ENCODE assay signal across 9 cellular contexts in genomic region chr17:32927724-32928526, GRCh38. TPM values are rescaled to one million over a fixed set of nuclear protein-coding genes. Genes with fewer than 3 reads are reported as not detected.
DNase-seq lines count a peak whose midpoint lies in the region; ATAC-seq and TF ChIP-seq lines count a peak whose summit lies in the region.
"Had no signal": no experiment of that assay in that cellular context is flagged by ENCODE, and none has a peak within 500 bp of the region (broad histone marks: within the 10 kb centered on the region; RNA-seq: fewer than 3 reads in every experiment).

A gene with protein sequence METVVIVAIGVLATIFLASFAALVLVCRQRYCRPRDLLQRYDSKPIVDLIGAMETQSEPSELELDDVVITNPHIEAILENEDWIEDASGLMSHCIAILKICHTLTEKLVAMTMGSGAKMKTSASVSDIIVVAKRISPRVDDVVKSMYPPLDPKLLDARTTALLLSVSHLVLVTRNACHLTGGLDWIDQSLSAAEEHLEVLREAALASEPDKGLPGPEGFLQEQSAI (plus strand): TSS chr17:32928153. CDS start chr17:32931529, 3,376 bp downstream.

- H3K4me1 Mint-ChIP-seq in effector memory CD8-positive, alpha-beta T cell (ENCODE audit: low read depth in 2 of 2): no peaks in the 10 kb centered on the region
- no peaks in the 10 kb centered on the region for H3K4me1 Mint-ChIP-seq in stimulated activated naive CD8-positive, alpha-beta T cell treated with anti-CD3 and anti-CD28 coated beads, Interleukin-15, amount 100 ng/mL, for 72 hours

- H3K36me3 ChIP-seq in NT2/D1 (ENCODE audit: insufficient read depth, insufficient read length, low read length): peaks cover 18% of the 10 kb centered on the region

- no peak for TF ChIP-seq POLR2A in lower leg skin (IDR thresholded peaks at IDR 0.05)

- no peak for ATAC-seq in effector memory CD8-positive, alpha-beta T cell (replicated peaks)
- peak; percentile 57 for ATAC-seq in stimulated activated naive CD8-positive, alpha-beta T cell treated with anti-CD3 and anti-CD28 coated beads, Interleukin-15, amount 100 ng/mL, for 72 hours
- ATAC-seq in HG02610 (IDR thresholded peaks at IDR 0.05; ENCODE audit: unreplicated experiment): no peak

- no peaks in the 10 kb centered on the region for H3K9me3 Mint-ChIP-seq in effector memory CD8-positive, alpha-beta T cell
- H3K9me3 Mint-ChIP-seq in stimulated activated naive CD8-positive, alpha-beta T cell treated with anti-CD3 and anti-CD28 coated beads, Interleukin-15, amount 100 ng/mL, for 72 hours: no peaks in the 10 kb centered on the region

- peak; percentile 77 for DNase-seq in DMS 273 (lab: John Stamatoyannopoulos, UW; ENCODE audit: unreplicated experiment)
- no peak for DNase-seq in DMS 273 treated with DMSO at 0.1 percent for 48 hours (lab: John Stamatoyannopoulos, UW)
- DNase-seq in NT2/D1 (ENCODE audit: low read depth, low spot score): no peak
- DNase-seq in effector memory CD8-positive, alpha-beta T cell: no peak
- peak in 1 of 2 donors; percentile 82 for DNase-seq in lower leg skin (ENCODE audit: low spot score in 2 of 2)
- no peak for DNase-seq in stimulated activated naive CD8-positive, alpha-beta T cell treated with anti-CD3 and anti-CD28 coated beads, Interleukin-15, amount 100 ng/mL, for 72 hours
- no peak for DNase-seq in GF-D8 (lab: John Stamatoyannopoulos, UW)

- no peaks in the 10 kb centered on the region for H3K36me3 Mint-ChIP-seq in effector memory CD8-positive, alpha-beta T cell (ENCODE audit: insufficient read depth)

- H3K4me1 ChIP-seq in NT2/D1 (ENCODE audit: insufficient read depth, insufficient read length): peaks cover 2% of the 10 kb centered on the region

- H3K27me3 ChIP-seq in NT2/D1 (ENCODE audit: insufficient read depth, insufficient read length): no peaks in the 10 kb centered on the region

- intact Hi-C loops in lower leg skin (cut with DNase I; ENCODE audit: low total_unique reads): no loop called here

- H3K4me3 ChIP-seq in NT2/D1 (ENCODE audit: insufficient read length, low read depth) (peak within 1 kb of the TSS; percentile 54), lower leg skin (ENCODE audit: low read depth, poor library complexity, severe bottlenecking) (peak within 1 kb of the TSS; percentile 59)

- no peak for TF ChIP-seq CTCF in lower leg skin (IDR thresholded peaks at IDR 0.05)

- 0 to 1% methylated on average over 33 to 40 of the region's 98 CpGs for WGBS in lower leg skin, 2 donors

- peak within 1 kb of the TSS; percentile 26 to 36 for H3K4me3 Mint-ChIP-seq in effector memory CD8-positive, alpha-beta T cell
- peak within 1 kb of the TSS; percentile 31 to 55 for H3K4me3 Mint-ChIP-seq in stimulated activated naive CD8-positive, alpha-beta T cell treated with anti-CD3 and anti-CD28 coated beads, Interleukin-15, amount 100 ng/mL, for 72 hours

- H3K9ac ChIP-seq in NT2/D1 (ENCODE audit: insufficient read length, low read depth): peak within 1 kb of the TSS; percentile 76

- H3K27ac Mint-ChIP-seq in effector memory CD8-positive, alpha-beta T cell: no peak within 1 kb of the TSS
- no peak within 1 kb of the TSS for H3K27ac Mint-ChIP-seq in stimulated activated naive CD8-positive, alpha-beta T cell treated with anti-CD3 and anti-CD28 coated beads, Interleukin-15, amount 100 ng/mL, for 72 hours

- peaks cover 34 to 38% of the 10 kb centered on the region in 2 donors for H3K27me3 Mint-ChIP-seq in effector memory CD8-positive, alpha-beta T cell
- H3K27me3 Mint-ChIP-seq in stimulated activated naive CD8-positive, alpha-beta T cell treated with anti-CD3 and anti-CD28 coated beads, Interleukin-15, amount 100 ng/mL, for 72 hours: peaks cover 39% of the 10 kb centered on the region

- H3K9me3 ChIP-seq in NT2/D1 (ENCODE audit: insufficient read depth, low read length): no peaks in the 10 kb centered on the region

RNA-seq across cellular contexts. Expression of the gene that starts here (rescaled TPM):
- total RNA-seq in lower leg skin: 10 to 100 TPM; 13.3 to 42.7 (median 18.5) TPM
- total RNA-seq: activated CD8-positive, alpha-beta memory T cell treated with anti-CD3 and anti-CD28 coated beads for 36 hours had no signal
